In the genomic region with DNA sequence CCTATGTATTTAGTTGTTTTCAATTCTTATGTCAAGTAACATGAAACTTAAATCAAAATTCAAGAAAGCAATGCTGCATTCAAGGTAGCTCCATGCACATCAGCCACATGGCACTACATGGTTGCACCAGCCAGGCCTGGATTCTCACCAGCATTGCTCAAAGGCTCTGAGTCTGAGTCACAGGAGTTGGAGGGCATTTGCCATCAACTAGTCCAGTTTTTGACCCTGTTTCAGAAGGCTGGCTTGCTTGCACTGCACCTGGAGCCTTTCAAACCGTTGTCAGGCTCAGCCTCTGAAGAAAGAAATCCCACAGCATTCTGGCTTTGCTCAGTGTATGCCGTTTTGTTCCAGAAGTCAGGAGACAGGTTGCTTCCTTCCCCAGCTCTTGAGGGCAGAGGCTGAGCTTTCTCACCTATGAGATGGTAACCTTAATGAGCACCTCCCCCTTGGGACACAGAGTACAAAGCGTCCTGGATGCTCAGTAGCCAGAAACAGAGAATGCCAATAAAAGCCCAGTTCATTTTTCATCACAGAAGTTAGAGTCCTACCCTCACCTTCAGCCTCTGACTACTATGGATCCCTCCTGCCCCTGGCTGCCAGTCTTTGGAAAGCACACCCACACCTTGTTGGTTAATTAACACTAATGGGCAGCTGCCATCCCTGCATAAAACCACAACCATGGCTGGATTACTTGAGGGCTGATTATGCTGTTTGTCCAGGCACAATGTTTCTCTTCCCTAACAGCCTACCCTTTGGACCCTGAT, we compare ENCODE assay signal across 1 cellular context.
TF ChIP-seq lines count a peak whose summit lies in the region.

No MANE protein-coding gene starts in this region.

TF ChIP-seq in GM23338, 12 proteins besides CTCF, POLR2A, EP300 and RAD21 (continued from another document):
- TF ChIP-seq, protein P1, sequence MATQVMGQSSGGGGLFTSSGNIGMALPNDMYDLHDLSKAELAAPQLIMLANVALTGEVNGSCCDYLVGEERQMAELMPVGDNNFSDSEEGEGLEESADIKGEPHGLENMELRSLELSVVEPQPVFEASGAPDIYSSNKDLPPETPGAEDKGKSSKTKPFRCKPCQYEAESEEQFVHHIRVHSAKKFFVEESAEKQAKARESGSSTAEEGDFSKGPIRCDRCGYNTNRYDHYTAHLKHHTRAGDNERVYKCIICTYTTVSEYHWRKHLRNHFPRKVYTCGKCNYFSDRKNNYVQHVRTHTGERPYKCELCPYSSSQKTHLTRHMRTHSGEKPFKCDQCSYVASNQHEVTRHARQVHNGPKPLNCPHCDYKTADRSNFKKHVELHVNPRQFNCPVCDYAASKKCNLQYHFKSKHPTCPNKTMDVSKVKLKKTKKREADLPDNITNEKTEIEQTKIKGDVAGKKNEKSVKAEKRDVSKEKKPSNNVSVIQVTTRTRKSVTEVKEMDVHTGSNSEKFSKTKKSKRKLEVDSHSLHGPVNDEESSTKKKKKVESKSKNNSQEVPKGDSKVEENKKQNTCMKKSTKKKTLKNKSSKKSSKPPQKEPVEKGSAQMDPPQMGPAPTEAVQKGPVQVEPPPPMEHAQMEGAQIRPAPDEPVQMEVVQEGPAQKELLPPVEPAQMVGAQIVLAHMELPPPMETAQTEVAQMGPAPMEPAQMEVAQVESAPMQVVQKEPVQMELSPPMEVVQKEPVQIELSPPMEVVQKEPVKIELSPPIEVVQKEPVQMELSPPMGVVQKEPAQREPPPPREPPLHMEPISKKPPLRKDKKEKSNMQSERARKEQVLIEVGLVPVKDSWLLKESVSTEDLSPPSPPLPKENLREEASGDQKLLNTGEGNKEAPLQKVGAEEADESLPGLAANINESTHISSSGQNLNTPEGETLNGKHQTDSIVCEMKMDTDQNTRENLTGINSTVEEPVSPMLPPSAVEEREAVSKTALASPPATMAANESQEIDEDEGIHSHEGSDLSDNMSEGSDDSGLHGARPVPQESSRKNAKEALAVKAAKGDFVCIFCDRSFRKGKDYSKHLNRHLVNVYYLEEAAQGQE (IDR thresholded peaks at IDR 0.05; ENCODE audit: unreplicated experiment), result no peak
- no peak for TF ChIP-seq ZNF114 (CRISPR knock-in tag; IDR thresholded peaks at IDR 0.05)
- TF ChIP-seq STAT1 (IDR thresholded peaks at IDR 0.05; ENCODE audit: unreplicated experiment), result no peak
- no peak for TF ChIP-seq EZH2 (IDR thresholded peaks at IDR 0.05; ENCODE audit: low read depth, unreplicated experiment)
- TF ChIP-seq NANOG (IDR thresholded peaks at IDR 0.05; ENCODE audit: borderline replicate concordance), result no peak
- no peak for TF ChIP-seq POLR2AphosphoS5 (IDR thresholded peaks at IDR 0.05; ENCODE audit: low read depth)
- TF ChIP-seq JUNB (IDR thresholded peaks at IDR 0.05; ENCODE audit: unreplicated experiment), result no peak
- TF ChIP-seq EZH2phosphoT487 (IDR thresholded peaks at IDR 0.05; ENCODE audit: unreplicated experiment), result no peak
- TF ChIP-seq CREB1 (CRISPR knock-in tag; IDR thresholded peaks at IDR 0.05; ENCODE audit: low read depth), result no peak
- no peak for TF ChIP-seq ZNF331 (CRISPR knock-in tag; IDR thresholded peaks at IDR 0.05; ENCODE audit: low read depth)
- no peak for TF ChIP-seq ZNF462 (CRISPR knock-in tag; IDR thresholded peaks at IDR 0.05)
